8 cellular contexts compared by ENCODE assay signal in the genomic region with DNA sequence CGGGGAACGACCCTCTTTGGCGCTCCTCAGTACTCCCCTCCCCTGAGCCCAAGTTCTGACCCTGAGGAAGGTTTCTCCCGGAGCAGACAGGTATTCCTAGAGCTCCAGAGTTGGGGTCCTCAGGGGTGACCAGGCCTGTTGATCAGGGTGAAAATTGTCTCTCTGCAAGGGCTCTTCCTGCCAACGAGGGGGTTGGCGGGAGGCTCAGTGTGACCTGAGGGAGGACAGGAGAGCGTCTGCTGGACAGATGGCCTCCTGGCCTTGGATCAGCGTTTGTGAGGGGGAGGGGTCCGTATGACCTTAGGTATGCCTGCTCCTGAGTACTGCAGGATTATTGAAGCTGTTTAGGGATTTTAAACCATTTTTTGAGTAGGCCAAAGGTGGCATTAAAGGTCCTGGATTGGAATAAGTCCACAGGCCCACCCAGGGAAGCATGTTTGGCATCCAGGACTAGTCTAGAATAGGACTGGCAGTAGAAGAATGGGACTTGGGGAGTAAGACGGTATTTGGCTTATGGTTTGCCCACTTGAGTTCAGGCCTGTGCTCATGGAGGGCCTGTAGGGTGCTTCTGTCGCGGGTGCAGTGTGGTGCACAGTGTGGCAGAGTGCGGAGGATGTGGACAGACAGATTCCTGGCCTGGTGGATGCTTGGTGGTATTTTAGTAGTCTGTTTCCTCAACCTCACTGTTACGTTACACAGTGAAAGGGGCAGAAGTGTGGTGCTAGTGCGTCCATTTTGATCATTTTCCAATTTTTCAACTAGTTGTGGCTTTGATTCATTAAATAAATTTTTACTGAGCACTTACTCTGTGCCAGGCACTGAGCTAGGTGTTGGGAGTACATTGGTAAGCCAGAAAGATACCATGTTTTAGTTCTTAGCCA. TPM values are rescaled to one million over a fixed set of nuclear protein-coding genes. Genes with fewer than 3 reads are reported as not detected.
DNase-seq lines count a peak whose midpoint lies in the region; ATAC-seq and TF ChIP-seq lines count a peak whose summit lies in the region.

No MANE protein-coding gene starts in this region.

- CTCF ChIA-PET in A673 (lab: Charles Lee): no interaction called here

- H2AFZ ChIP-seq in Loucy (ENCODE audit: low read length): peak overlapping the region; percentile 45; the same call in 1 of the 2 replicates

- peak overlapping the region; percentile 80 for H3K9ac ChIP-seq in Loucy (ENCODE audit: low read depth, low read length, poor library complexity, severe bottlenecking)

- POLR2A ChIA-PET in A673 (lab: Charles Lee; ENCODE audit: low non-redundant PET): no interaction called here

- H3K4me2 ChIP-seq in Loucy (ENCODE audit: low read depth, low read length, poor library complexity, severe bottlenecking): peak overlapping the region; percentile 83

- no peaks in the 10 kb centered on the region for H3K27me3 ChIP-seq in A673 (replicated peaks; ENCODE audit: insufficient read depth, low read depth, low read length, poor library complexity)
- no peaks in the 10 kb centered on the region for H3K27me3 ChIP-seq in Loucy (ENCODE audit: insufficient read depth, low read length, poor library complexity, severe bottlenecking)
- no peaks in the 10 kb centered on the region for H3K27me3 ChIP-seq in testis

- TF ChIP-seq CTCF in A673 (conservative IDR thresholded peaks at IDR 0.05; ENCODE audit: low read depth, low read length) (no peak), Loucy (conservative IDR thresholded peaks at IDR 0.05; ENCODE audit: low read length) (no peak), testis (IDR thresholded peaks at IDR 0.05) (peak in 1 of 3 experiments; percentile 18)

- 7 to 12% methylated on average over 11 to 15 of the region's 15 CpGs for WGBS in testis, 2 donors

- H4K20me1 ChIP-seq in Loucy (ENCODE audit: insufficient read depth, low read length, poor library complexity, severe bottlenecking): peaks cover 43% of the 10 kb centered on the region

- H3K4me1 ChIP-seq in A673 (ENCODE audit: insufficient read depth, low read length, poor library complexity, severe bottlenecking) (peaks cover 23% of the 10 kb centered on the region), Loucy (ENCODE audit: insufficient read depth, low read length, poor library complexity, severe bottlenecking) (peaks cover 45% of the 10 kb centered on the region), testis (peaks cover 16% of the 10 kb centered on the region)

- peak overlapping the region; percentile 77 for H3K27ac ChIP-seq in A673 (ENCODE audit: low read depth, low read length, poor library complexity, severe bottlenecking)
- H3K27ac ChIP-seq in testis: peak overlapping the region; percentile 67 to 99

- H3K36me3 ChIP-seq in A673 (ENCODE audit: insufficient read depth, low read length, poor library complexity, severe bottlenecking) (no peaks in the 10 kb centered on the region), Loucy (ENCODE audit: insufficient read depth, low read length) (no peaks in the 10 kb centered on the region), testis (ENCODE audit: low read depth, missing control alignments) (no peaks in the 10 kb centered on the region)

- peak; percentile 42 for DNase-seq in A673 (ENCODE audit: low spot score)
- DNase-seq in activated CD4-positive, alpha-beta T cell treated with anti-CD3 and anti-CD28 coated beads for 1 hour: peak; percentile 15
- DNase-seq in dermis blood vessel endothelial cell: peak; percentile 52
- peak; percentile 41 for DNase-seq in medulla oblongata (ENCODE audit: extremely low spot score)
- DNase-seq in testis: peak; percentile 67
- no peak for DNase-seq in NCI-H1436 treated with DMSO at 0.1 percent for 48 hours (lab: John Stamatoyannopoulos, UW)

- H3K9me2 ChIP-seq in Loucy (replicated peaks; ENCODE audit: low read depth, low read length): no peaks in the 10 kb centered on the region

- H3K9me3 ChIP-seq in A673 (ENCODE audit: low read depth, low read length, poor library complexity, severe bottlenecking) (no peaks in the 10 kb centered on the region), Loucy (ENCODE audit: insufficient read depth, low read depth, low read length) (no peaks in the 10 kb centered on the region), testis (no peaks in the 10 kb centered on the region)

- no peak for TF ChIP-seq POLR2A in testis (IDR thresholded peaks at IDR 0.05)

- H3K4me3 ChIP-seq in A673 (ENCODE audit: low read depth, low read length, poor library complexity, severe bottlenecking) (peak overlapping the region; percentile 75), Loucy (ENCODE audit: low read length, poor library complexity, severe bottlenecking) (peak overlapping the region; percentile 88), testis (peak overlapping the region; percentile 75 to 84)

- no peaks in the 10 kb centered on the region for H3F3A ChIP-seq in Loucy (ENCODE audit: low read depth)

- intact Hi-C loops in A673 (cut with micrococcal nuclease; ENCODE audit: unreplicated experiment) (no loop called here), testis (cut with DNase I; ENCODE audit: low total_unique reads) (no loop called here)

- no TSS peak for BruUV-seq in A673 (replicated peaks; lab: Mats Ljungman, UMichigan)

- H3K79me2 ChIP-seq in Loucy (ENCODE audit: insufficient read depth, low read length): peaks cover 74% of the 10 kb centered on the region

- peak; percentile 0 for ATAC-seq in GM21381 (IDR thresholded peaks at IDR 0.05; ENCODE audit: unreplicated experiment)

RNA-seq across cellular contexts. Expression of gene ZNF592, which starts 1.0 kb away (rescaled TPM):
- total RNA-seq in A673 (2021) (32.9 and 37.2 TPM in 2 replicates), dermis blood vessel endothelial cell (4.9 and 8.7 TPM in 2 replicates), testis (10 to 100 TPM; 36.7 to 40.8 TPM)
- 39.6 TPM for polyA plus RNA-seq in testis (ENCODE audit: insufficient read depth, low read depth, low replicate concordance)

RNA-seq across cellular contexts. Expression of gene SEC11A, which starts 33.4 kb away (rescaled TPM):
- 104 and 106 TPM in 2 replicates for total RNA-seq in A673 (2021)
- 256 and 280 TPM in 2 replicates for total RNA-seq in dermis blood vessel endothelial cell
- total RNA-seq in testis: 10 to 100 TPM; 67.7 to 88.9 TPM
- polyA plus RNA-seq in testis (ENCODE audit: insufficient read depth, low read depth, low replicate concordance): 121 TPM
